ENCODE assay signal across 8 cellular contexts in the genomic region with DNA sequence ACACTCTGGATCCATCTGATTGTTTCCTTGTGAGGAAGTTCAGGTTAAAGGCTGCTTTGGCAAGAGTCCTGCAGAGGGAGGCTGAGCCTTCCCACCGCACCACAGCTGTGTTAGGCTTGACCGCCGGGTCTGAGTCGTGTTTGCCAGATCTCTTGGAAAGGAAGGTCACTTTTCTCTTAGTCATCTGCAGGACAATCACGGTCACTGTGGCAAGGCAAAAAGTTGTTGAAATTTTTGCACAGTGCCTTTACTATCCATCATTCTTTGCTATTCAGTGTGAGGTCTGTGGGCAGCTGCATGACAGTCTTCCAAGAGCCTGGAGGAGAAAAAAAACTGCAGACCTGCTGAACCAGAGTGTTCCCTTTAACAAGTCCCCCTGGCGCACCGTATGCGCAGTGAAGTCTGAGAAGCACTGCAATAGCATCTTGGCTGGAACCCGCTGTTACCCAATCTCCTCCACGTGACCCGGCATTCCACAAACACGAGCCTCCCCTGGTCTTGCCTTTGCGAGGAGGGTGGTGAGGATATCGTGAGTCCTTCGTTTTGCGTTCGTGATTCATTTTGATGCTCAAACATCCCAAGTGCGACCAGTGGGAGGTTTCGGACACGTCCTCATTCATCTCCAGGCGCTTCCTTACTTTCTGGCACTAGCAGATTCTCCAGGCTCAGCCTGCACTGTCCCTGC. TPM values are rescaled to one million over a fixed set of nuclear protein-coding genes. Genes with fewer than 3 reads are reported as not detected.
DNase-seq lines count a peak whose midpoint lies in the region; ATAC-seq and TF ChIP-seq lines count a peak whose summit lies in the region.

No MANE protein-coding gene starts in this region.

- 94 to 97% methylated on average over 21 of the region's 21 CpGs for whole genome bisulfite sequencing in endodermal cell (ENCODE audit: insufficient coverage in 1 of 2, insufficient read length in 1 of 2), 2 experiments

- ATAC-seq in SK-N-SH treated with all-trans-retinoic acid at 6 μM for 48 hours (peak; percentile 23), GM21529 (IDR thresholded peaks at IDR 0.05; ENCODE audit: unreplicated experiment) (no peak)

- DNase-seq in CD1c-positive myeloid dendritic cell (ENCODE audit: extremely low spot score) = peak; percentile 46
- peak; percentile 99 for DNase-seq in fibroblast of villous mesenchyme (ENCODE audit: low read depth)
- peak; percentile 63 to 96 (median 76) for DNase-seq in posterior cingulate gyrus
- DNase-seq in endodermal cell = no peak
- DNase-seq in NCI-H748 treated with DMSO at 0.1 percent for 48 hours (lab: John Stamatoyannopoulos, UW) = no peak
- DNase-seq in activated T-cell treated with anti-CD3 and anti-CD28 coated beads, Interleukin-2, amount 50 U/mL, for 48 hours = no peak

- H3K36me3 ChIP-seq in endodermal cell (ENCODE audit: control insufficient read depth, insufficient read depth, low read length) = no peaks in the 10 kb centered on the region

- peak; percentile 27 for TF ChIP-seq CTCF in fibroblast of villous mesenchyme (IDR thresholded peaks at IDR 0.05; ENCODE audit: insufficient read depth, low read depth, low read length)
- no peak for TF ChIP-seq CTCF in endodermal cell (conservative IDR thresholded peaks at IDR 0.05)

- peaks cover 28% of the 10 kb centered on the region for H3K4me1 Mint-ChIP-seq in endodermal cell

- H3K27ac ChIP-seq in endodermal cell (ENCODE audit: low read depth, low read length) = no peak overlapping the region

- no peaks in the 10 kb centered on the region for H3K9me3 Mint-ChIP-seq in endodermal cell

- peaks cover 21% of the 10 kb centered on the region for H3K4me1 ChIP-seq in endodermal cell (ENCODE audit: control insufficient read depth, insufficient read depth, low read length)

- H3K27me3 ChIP-seq in endodermal cell (ENCODE audit: control insufficient read depth, insufficient read depth, low read length, poor library complexity, severe bottlenecking) = no peaks in the 10 kb centered on the region

- H3K4me3 Mint-ChIP-seq in endodermal cell = no peak overlapping the region

- H3K27ac Mint-ChIP-seq in endodermal cell = no peak overlapping the region

- intact Hi-C loops in posterior cingulate gyrus (cut with DNase I) = no loop called here

- H3K9ac ChIP-seq in endodermal cell (ENCODE audit: extremely low read depth, low read length, poor library complexity, severe bottlenecking) = no peak overlapping the region

- H3K36me3 Mint-ChIP-seq in endodermal cell (ENCODE audit: low read depth) = no peaks in the 10 kb centered on the region

- H3K4me3 ChIP-seq in fibroblast of villous mesenchyme (ENCODE audit: low read depth, low read length) (peak overlapping the region; percentile 23), endodermal cell (ENCODE audit: low read length) (no peak overlapping the region)

- H3K27me3 Mint-ChIP-seq in endodermal cell (ENCODE audit: insufficient read depth) = no peaks in the 10 kb centered on the region

- no peaks in the 10 kb centered on the region for H3K9me3 ChIP-seq in endodermal cell (ENCODE audit: control insufficient read depth, low read length)

TF ChIP-seq in SK-N-SH treated with all-trans-retinoic acid at 6 μM for 48 hours, 23 proteins besides CTCF, POLR2A, EP300 and RAD21:
- TF ChIP-seq ISL1 (CRISPR knock-in tag; IDR thresholded peaks at IDR 0.05) (no peak), GLIS3 (CRISPR knock-in tag; IDR thresholded peaks at IDR 0.05) (no peak), TOX (CRISPR knock-in tag; IDR thresholded peaks at IDR 0.05; ENCODE audit: borderline replicate concordance) (no peak), PPARA (CRISPR knock-in tag; IDR thresholded peaks at IDR 0.05; ENCODE audit: borderline replicate concordance) (no peak), ZC3H10 (CRISPR knock-in tag; IDR thresholded peaks at IDR 0.05) (no peak), ARNTL (CRISPR knock-in tag; IDR thresholded peaks at IDR 0.05; ENCODE audit: borderline replicate concordance, low read depth) (no peak), POU6F1 (CRISPR knock-in tag; IDR thresholded peaks at IDR 0.05; ENCODE audit: borderline replicate concordance, low read depth) (no peak), ZNF8 (CRISPR knock-in tag; IDR thresholded peaks at IDR 0.05) (no peak), OSR1 (CRISPR knock-in tag; IDR thresholded peaks at IDR 0.05) (no peak), RARB (CRISPR knock-in tag; IDR thresholded peaks at IDR 0.05) (no peak), ZFP30 (CRISPR knock-in tag; IDR thresholded peaks at IDR 0.05) (no peak), CREB5 (CRISPR knock-in tag; IDR thresholded peaks at IDR 0.05; ENCODE audit: low read depth) (no peak), ZNF565 (CRISPR knock-in tag; conservative IDR thresholded peaks at IDR 0.05; ENCODE audit: low read depth) (no peak)
- TF ChIP-seq, protein P1, sequence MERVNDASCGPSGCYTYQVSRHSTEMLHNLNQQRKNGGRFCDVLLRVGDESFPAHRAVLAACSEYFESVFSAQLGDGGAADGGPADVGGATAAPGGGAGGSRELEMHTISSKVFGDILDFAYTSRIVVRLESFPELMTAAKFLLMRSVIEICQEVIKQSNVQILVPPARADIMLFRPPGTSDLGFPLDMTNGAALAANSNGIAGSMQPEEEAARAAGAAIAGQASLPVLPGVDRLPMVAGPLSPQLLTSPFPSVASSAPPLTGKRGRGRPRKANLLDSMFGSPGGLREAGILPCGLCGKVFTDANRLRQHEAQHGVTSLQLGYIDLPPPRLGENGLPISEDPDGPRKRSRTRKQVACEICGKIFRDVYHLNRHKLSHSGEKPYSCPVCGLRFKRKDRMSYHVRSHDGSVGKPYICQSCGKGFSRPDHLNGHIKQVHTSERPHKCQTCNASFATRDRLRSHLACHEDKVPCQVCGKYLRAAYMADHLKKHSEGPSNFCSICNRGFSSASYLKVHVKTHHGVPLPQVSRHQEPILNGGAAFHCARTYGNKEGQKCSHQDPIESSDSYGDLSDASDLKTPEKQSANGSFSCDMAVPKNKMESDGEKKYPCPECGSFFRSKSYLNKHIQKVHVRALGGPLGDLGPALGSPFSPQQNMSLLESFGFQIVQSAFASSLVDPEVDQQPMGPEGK (CRISPR knock-in tag; IDR thresholded peaks at IDR 0.05; ENCODE audit: borderline replicate concordance) = no peak
- TF ChIP-seq, protein P2, sequence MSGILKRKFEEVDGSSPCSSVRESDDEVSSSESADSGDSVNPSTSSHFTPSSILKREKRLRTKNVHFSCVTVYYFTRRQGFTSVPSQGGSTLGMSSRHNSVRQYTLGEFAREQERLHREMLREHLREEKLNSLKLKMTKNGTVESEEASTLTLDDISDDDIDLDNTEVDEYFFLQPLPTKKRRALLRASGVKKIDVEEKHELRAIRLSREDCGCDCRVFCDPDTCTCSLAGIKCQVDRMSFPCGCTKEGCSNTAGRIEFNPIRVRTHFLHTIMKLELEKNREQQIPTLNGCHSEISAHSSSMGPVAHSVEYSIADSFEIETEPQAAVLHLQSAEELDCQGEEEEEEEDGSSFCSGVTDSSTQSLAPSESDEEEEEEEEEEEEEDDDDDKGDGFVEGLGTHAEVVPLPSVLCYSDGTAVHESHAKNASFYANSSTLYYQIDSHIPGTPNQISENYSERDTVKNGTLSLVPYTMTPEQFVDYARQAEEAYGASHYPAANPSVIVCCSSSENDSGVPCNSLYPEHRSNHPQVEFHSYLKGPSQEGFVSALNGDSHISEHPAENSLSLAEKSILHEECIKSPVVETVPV (CRISPR knock-in tag; IDR thresholded peaks at IDR 0.05) = no peak

RNA-seq across cellular contexts. Expression of gene BIN1, which starts 23.0 kb away (rescaled TPM):
- total RNA-seq in fibroblast of villous mesenchyme = 75.6 and 85.4 TPM in 2 replicates
- total RNA-seq in endodermal cell = 10 to 100 TPM; 41.7 to 45.9 TPM
- 51.8 TPM for polyA plus RNA-seq in endodermal cell (2013, experiment 1 of 2)
- 45.1 TPM for polyA plus RNA-seq in endodermal cell (2013, experiment 2 of 2)

Comparison
In these comparisons a context has a peak if more than half of its experiments do, and no peak if none do; other contexts are left out.
1. DNase-seq: peak in CD1c-positive myeloid dendritic cell (single experiment), fibroblast of villous mesenchyme (single experiment) and posterior cingulate gyrus (10 of 10); none in endodermal cell (single experiment), NCI-H748 treated with DMSO at 0.1 percent for 48 hours (single experiment) and activated T-cell treated with anti-CD3 and anti-CD28 coated beads, Interleukin-2, amount 50 U/mL, for 48 hours (0 of 2).